Comparison of ENCODE assay signal across 20 cellular contexts in genomic region chr16:57238682-57239081, GRCh38. TPM values are rescaled to one million over a fixed set of nuclear protein-coding genes. Genes with fewer than 3 reads are reported as not detected.
"Had no signal": no experiment of that assay in that cellular context is flagged by ENCODE, and none has a peak within 500 bp of the region (broad histone marks: within the 10 kb centered on the region; RNA-seq: fewer than 3 reads in every experiment).

No MANE protein-coding gene starts in this region.

- H2AFZ ChIP-seq: neural progenitor cell had no signal

- H3K4me1 ChIP-seq: neural progenitor cell, tibial artery, upper lobe of right lung had no signal

- H3K27me3 Mint-ChIP-seq: naive thymus-derived CD4-positive, alpha-beta T cell; progenitor cell of endocrine pancreas had no signal

- FAIRE-seq: endometrium, kidney, pancreas had no signal

- DNase-seq: effector memory CD4-positive, alpha-beta T cell; foreskin fibroblast; kidney; left cardiac atrium; left ventricle myocardium superior; naive thymus-derived CD4-positive, alpha-beta T cell; nucleus accumbens; pancreas; right cardiac atrium; stimulated activated CD4-positive, alpha-beta T cell treated with anti-CD3 and anti-CD28 coated beads, Interleukin-2, amount 100 ng/mL, for 48 hours; stimulated activated naive CD8-positive, alpha-beta T cell treated with anti-CD3 and anti-CD28 coated beads, Interleukin-15, Interleukin-2, amounts not matched to agents 100 U/mL and 50 U/mL, for 24 hours; tibial artery; upper lobe of right lung had no signal

- H3K4me3 ChIP-seq: esophagus muscularis mucosa, neural progenitor cell, pancreas, smooth muscle cell, tibial artery, upper lobe of right lung, vagina had no signal

- H3K9ac ChIP-seq: neural progenitor cell had no signal

- H3K4me2 ChIP-seq: neural progenitor cell, smooth muscle cell had no signal

- H3K27ac ChIP-seq: epithelial cell of prostate, esophagus muscularis mucosa, neural progenitor cell, pancreas, tibial artery, upper lobe of right lung, vagina had no signal

- H3K27me3 ChIP-seq: esophagus muscularis mucosa, neural progenitor cell, pancreas, tibial artery, upper lobe of right lung, vagina had no signal

- H3K9me3 ChIP-seq: esophagus muscularis mucosa, pancreas, tibial artery, upper lobe of right lung, vagina had no signal

- H3K27ac Mint-ChIP-seq: naive thymus-derived CD4-positive, alpha-beta T cell; neural progenitor cell; progenitor cell of endocrine pancreas had no signal

- ATAC-seq: left cardiac atrium; left ventricle myocardium superior; naive thymus-derived CD4-positive, alpha-beta T cell; pancreas; right cardiac atrium; upper lobe of right lung had no signal

- H3K4me3 Mint-ChIP-seq: naive thymus-derived CD4-positive, alpha-beta T cell; neural progenitor cell had no signal

- H3K9me3 Mint-ChIP-seq: naive thymus-derived CD4-positive, alpha-beta T cell; neural progenitor cell had no signal

RNA-seq across cellular contexts. Expression of gene PLLP, which starts 45.8 kb away (rescaled TPM):
- total RNA-seq: smooth muscle cell had no signal
